Comparison of ENCODE assay signal across 1 cellular context in genomic region chr20:54062812-54063280, GRCh38.
TF ChIP-seq lines count a peak whose summit lies in the region.

No MANE protein-coding gene starts in this region.

TF ChIP-seq in GM12878, 131 proteins besides CTCF, POLR2A, EP300 and RAD21 (continued from another document):
- TF ChIP-seq POU2F2 (IDR thresholded peaks at IDR 0.05; ENCODE audit: borderline replicate concordance, low read depth, low read length) (no peak), YBX1 (IDR thresholded peaks at IDR 0.05) (no peak), ZBED1 (IDR thresholded peaks at IDR 0.05; ENCODE audit: borderline replicate concordance) (no peak), FOS (IDR thresholded peaks at IDR 0.05; ENCODE audit: borderline replicate concordance, extremely low read depth, insufficient read length) (no peak), IRF4 (IDR thresholded peaks at IDR 0.05; ENCODE audit: low read depth, low read length) (0 out of 2 replicates have a peak, but pooled peaks have one; percentile 19), TCF12 (IDR thresholded peaks at IDR 0.05; ENCODE audit: low read depth, low read length) (no peak), LARP7 (IDR thresholded peaks at IDR 0.05) (no peak), CHD2 (IDR thresholded peaks at IDR 0.05; ENCODE audit: borderline replicate concordance, low read depth, low read length) (no peak), PKNOX1 (IDR thresholded peaks at IDR 0.05) (peak; percentile 97), E2F8 (IDR thresholded peaks at IDR 0.05; ENCODE audit: low read depth, partially characterized antibody) (no peak)
